15 cellular contexts compared by ENCODE assay signal in the genomic region with DNA sequence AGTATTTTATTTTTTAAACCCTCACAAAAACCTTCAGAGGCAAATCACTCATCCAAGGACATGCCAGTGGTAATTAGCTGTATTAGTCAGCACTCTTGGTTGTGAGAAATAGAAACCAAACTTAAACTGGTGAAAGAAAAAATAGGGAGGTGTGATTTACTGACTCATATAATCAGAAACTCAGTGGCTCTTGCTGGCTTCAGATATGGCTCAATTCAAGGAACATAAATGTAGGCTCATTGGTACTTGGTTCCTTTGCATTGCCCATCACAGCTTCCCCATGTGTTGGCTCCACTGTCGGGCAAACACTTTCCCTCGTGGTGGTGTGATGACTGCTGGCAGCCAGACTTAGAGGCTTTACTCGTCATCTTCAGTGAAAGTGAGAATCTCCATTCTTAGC.
A peak's percentile ranks its signal among the peaks of the same experiment; 100 is the strongest.
DNase-seq lines count a peak whose midpoint lies in the region; ATAC-seq and TF ChIP-seq lines count a peak whose summit lies in the region.
"Had no signal": no experiment of that assay in that cellular context is flagged by ENCODE, and none has a peak within 500 bp of the region (broad histone marks: within the 10 kb centered on the region; RNA-seq: fewer than 3 reads in every experiment).

No MANE protein-coding gene starts in this region.

- no peaks in the 10 kb centered on the region for H3K4me1 ChIP-seq in SJCRH30
- H3K4me1 ChIP-seq in suprapubic skin: no peaks in the 10 kb centered on the region
- H3K4me1 ChIP-seq: neural progenitor cell, thyroid gland had no signal

- intact Hi-C loops in left cardiac atrium (cut with DNase I): no loop called here

- WGBS in suprapubic skin: 64% methylated on average over 3 of the region's 3 CpGs

- H3K4me3 ChIP-seq in SJCRH30 (no peak overlapping the region), suprapubic skin (no peak overlapping the region)
- H3K4me3 ChIP-seq: neural progenitor cell, thyroid gland had no signal

- H3K36me3 ChIP-seq in SJCRH30: no peaks in the 10 kb centered on the region
- H3K36me3 ChIP-seq in suprapubic skin: no peaks in the 10 kb centered on the region
- H3K36me3 ChIP-seq: neural progenitor cell, thyroid gland had no signal

- no peaks in the 10 kb centered on the region for H3K27me3 ChIP-seq in SJCRH30
- H3K27me3 ChIP-seq in suprapubic skin: no peaks in the 10 kb centered on the region
- H3K27me3 ChIP-seq: neural progenitor cell, thyroid gland had no signal

- no peak for TF ChIP-seq POLR2A in suprapubic skin (IDR thresholded peaks at IDR 0.05)

- ATAC-seq in GM21576 (IDR thresholded peaks at IDR 0.05; ENCODE audit: unreplicated experiment): peak; percentile 70
- no peak for ATAC-seq in left cardiac atrium

- TF ChIP-seq EP300 in suprapubic skin (IDR thresholded peaks at IDR 0.05): no peak

- H3K27ac ChIP-seq in SJCRH30 (no peak overlapping the region), suprapubic skin (no peak overlapping the region)
- H3K27ac ChIP-seq: neural progenitor cell, thyroid gland had no signal

- no peak for TF ChIP-seq CTCF in suprapubic skin (IDR thresholded peaks at IDR 0.05)

- DNase-seq in AG20443 (ENCODE audit: low spot score) (peak; percentile 6), LHCN-M2 (ENCODE audit: low read depth) (peak; percentile 0), glomerular visceral epithelial cell (ENCODE audit: extremely low spot score) (peak; percentile 37), SJCRH30 (no peak), suprapubic skin (ENCODE audit: low spot score in 2 of 2) (no peak), left cardiac atrium (no peak), NCI-H1930 (lab: John Stamatoyannopoulos, UW) (no peak)
- DNase-seq: activated CD4-positive, alpha-beta T cell treated with anti-CD3 and anti-CD28 coated beads, Interleukin-2, amount 10 ng/mL, durations not matched to agents 7 days and 5 days; activated naive CD4-positive, alpha-beta T cell treated with anti-CD3 and anti-CD28 coated beads, Interleukin-2, amount 10 ng/mL, durations not matched to agents 7 days and 5 days; GDM1; NCI-H524; stimulated activated CD4-positive, alpha-beta T cell treated with anti-CD3 and anti-CD28 coated beads, Interleukin-4, amount 100 ng/mL, for 4 hours; thyroid gland had no signal

- H3K9me3 ChIP-seq in SJCRH30 (replicated peaks): no peaks in the 10 kb centered on the region
- H3K9me3 ChIP-seq in suprapubic skin: no peaks in the 10 kb centered on the region
- H3K9me3 ChIP-seq: thyroid gland had no signal

Comparison
In these comparisons a context has a peak if more than half of its experiments do, and no peak if none do; other contexts are left out.
1. DNase-seq: peak in AG20443 (single experiment), LHCN-M2 (single experiment) and glomerular visceral epithelial cell (single experiment); none in SJCRH30 (0 of 2), suprapubic skin (0 of 2), left cardiac atrium (single experiment) and NCI-H1930 (0 of 2).